27 cellular contexts compared by ENCODE assay signal in genomic region chr4:24273148-24273547, GRCh38.
DNase-seq lines count a peak whose midpoint lies in the region; ATAC-seq and TF ChIP-seq lines count a peak whose summit lies in the region.
"Had no signal": no experiment of that assay in that cellular context is flagged by ENCODE, and none has a peak within 500 bp of the region (broad histone marks: within the 10 kb centered on the region; RNA-seq: fewer than 3 reads in every experiment).

No MANE protein-coding gene starts in this region.

- ATAC-seq in HG03159 (IDR thresholded peaks at IDR 0.05; ENCODE audit: unreplicated experiment) = no peak
- ATAC-seq: PC-3 had no signal

- CTCF ChIA-PET in MCF 10A (lab: Yijun Ruan, JAX) = interaction anchor here (0.5 to 1.2 kb wide), 2 partner anchors 13 to 500 kb away, joined by 3 read pairs; no protein-coding TSS in a partner anchor

- no peak for TF ChIP-seq CTCF in MCF 10A (IDR thresholded peaks at IDR 0.05; ENCODE audit: unreplicated experiment)
- no peak for TF ChIP-seq CTCF in breast epithelium (IDR thresholded peaks at IDR 0.05)
- TF ChIP-seq CTCF in epithelial cell of esophagus (IDR thresholded peaks at IDR 0.05; ENCODE audit: insufficient read depth, low read depth, low read length, missing control alignments) = no peak
- no peak for TF ChIP-seq CTCF in mesothelial cell of epicardium (IDR thresholded peaks at IDR 0.05; ENCODE audit: unreplicated experiment)

- intact Hi-C loops in MCF 10A (cut with micrococcal nuclease) (no loop called here), breast epithelium (cut with DNase I; ENCODE audit: low total_unique reads) (no loop called here)

- no peaks in the 10 kb centered on the region for H3K4me1 ChIP-seq in breast epithelium
- H3K4me1 ChIP-seq: BE2C, SJSA1 had no signal

- H3K27ac ChIP-seq in breast epithelium = no peak overlapping the region
- H3K27ac ChIP-seq: KMS-11, SJSA1 had no signal

- H3K27me3 ChIP-seq in breast epithelium = no peaks in the 10 kb centered on the region
- H3K27me3 ChIP-seq: BE2C, SJSA1 had no signal

- H3K27me3 Mint-ChIP-seq in MCF 10A (ENCODE audit: insufficient read depth, unreplicated experiment) (no peaks in the 10 kb centered on the region), mesothelial cell of epicardium (ENCODE audit: low read depth) (no peaks in the 10 kb centered on the region)

- H3K4me3 ChIP-seq in breast epithelium (no peak overlapping the region), epithelial cell of esophagus (ENCODE audit: low read length) (no peak overlapping the region)
- H3K4me3 ChIP-seq: SJSA1 had no signal

- no peaks in the 10 kb centered on the region for H3K9me3 ChIP-seq in breast epithelium
- H3K9me3 ChIP-seq: BE2C, SJSA1 had no signal

- H3K9me3 Mint-ChIP-seq in MCF 10A (ENCODE audit: unreplicated experiment) (no peaks in the 10 kb centered on the region), mesothelial cell of epicardium (peaks cover 5% of the 10 kb centered on the region)
- H3K9me3 Mint-ChIP-seq: H9 had no signal

- DNase-seq in MCF 10A (ENCODE audit: unreplicated experiment) (peak; percentile 42), breast epithelium (ENCODE audit: low spot score in 2 of 2) (no peak), epithelial cell of esophagus (ENCODE audit: low read depth) (peak; percentile 84), mesothelial cell of epicardium (ENCODE audit: low spot score in 2 of 2, unreplicated experiment in 2 of 2) (no peak), D341Med (ENCODE audit: low spot score) (no peak), retina (no peak)
- DNase-seq: 8988T; ACHN; BE2C; Calu3; CD8-positive, alpha-beta memory T cell; H9; NCI-H1092; NCI-H1436; NCI-H187; NCI-H2081 treated with DMSO at 0.1 percent for 48 hours; NCI-H446; NCI-H524 treated with DMSO at 0.1 percent for 48 hours; NCI-H82; NK-92 treated with Interleukin-12 subunit alpha and Interleukin-12 subunit beta, amount 100 ng/mL, for 24 hours; PC-3; Right ventricle myocardium superior had no signal

- TF ChIP-seq POLR2A in breast epithelium (IDR thresholded peaks at IDR 0.05) = no peak

- H3K4me3 Mint-ChIP-seq in MCF 10A (ENCODE audit: unreplicated experiment) (peak overlapping the region; percentile 28), mesothelial cell of epicardium (no peak overlapping the region)
- H3K4me3 Mint-ChIP-seq: CD14-positive monocyte; CD8-positive, alpha-beta memory T cell; H9; IgD-negative memory B cell had no signal

- POLR2A ChIA-PET in MCF 10A (lab: Yijun Ruan, JAX) = interaction anchor here (0.9 to 1.7 kb wide), 6 partner anchors 46 to 419 kb away, joined by 3 to 10 read pairs (median 4); no protein-coding TSS in a partner anchor

- peak overlapping the region; percentile 94 for H3K27ac Mint-ChIP-seq in MCF 10A (ENCODE audit: low read depth, unreplicated experiment)
- peak overlapping the region; percentile 26 for H3K27ac Mint-ChIP-seq in mesothelial cell of epicardium
- H3K27ac Mint-ChIP-seq: CD14-positive monocyte; CD8-positive, alpha-beta memory T cell; H9; IgD-negative memory B cell had no signal

- peaks cover 20% of the 10 kb centered on the region for H3K4me1 Mint-ChIP-seq in MCF 10A (ENCODE audit: insufficient read depth, unreplicated experiment)
- peaks cover 5% of the 10 kb centered on the region for H3K4me1 Mint-ChIP-seq in mesothelial cell of epicardium
- H3K4me1 Mint-ChIP-seq: CD14-positive monocyte; CD8-positive, alpha-beta memory T cell; IgD-negative memory B cell had no signal

- BruUV-seq in MCF 10A (replicated peaks; lab: Mats Ljungman, UMichigan) = no TSS peak

- no peaks in the 10 kb centered on the region for H3K36me3 Mint-ChIP-seq in MCF 10A (ENCODE audit: insufficient read depth, unreplicated experiment)
- H3K36me3 Mint-ChIP-seq in mesothelial cell of epicardium = peaks cover 2% of the 10 kb centered on the region
- H3K36me3 Mint-ChIP-seq: CD14-positive monocyte; CD8-positive, alpha-beta memory T cell; IgD-negative memory B cell had no signal

- H3K36me3 ChIP-seq in breast epithelium = no peaks in the 10 kb centered on the region
- H3K36me3 ChIP-seq: BE2C, SJSA1 had no signal

Comparison
In these comparisons a context has a peak if more than half of its experiments do, and no peak if none do; other contexts are left out.
1. DNase-seq: peak in MCF 10A (single experiment) and epithelial cell of esophagus (single experiment); none in breast epithelium (0 of 2), mesothelial cell of epicardium (0 of 2), D341Med (single experiment) and retina (single experiment).